8 cellular contexts compared by ENCODE assay signal in genomic region chr19:19185853-19186728, GRCh38. TPM values are rescaled to one million over a fixed set of nuclear protein-coding genes. Genes with fewer than 3 reads are reported as not detected.
A peak's percentile ranks its signal among the peaks of the same experiment; 100 is the strongest.
DNase-seq lines count a peak whose midpoint lies in the region; ATAC-seq and TF ChIP-seq lines count a peak whose summit lies in the region.

No MANE protein-coding gene starts in this region.

- WGBS in right cardiac atrium = 62% methylated on average over 9 of the region's 9 CpGs

- H3K27me3 Mint-ChIP-seq in activated T-helper 2 cell treated with anti-CD3 and anti-CD28 coated beads, Interferon-gamma antibody, Interleukin-2, Interleukin-4, amounts not matched to agents 10 μg/mL and 5 μg/mL and 100 μg/mL, durations not matched to agents 14 hours and 24 hours and 36 hours (ENCODE audit: low read depth) = no peaks in the 10 kb centered on the region

- H3K4me1 ChIP-seq in BE2C (no peaks in the 10 kb centered on the region), right cardiac atrium (ENCODE audit: control insufficient read depth, insufficient read depth, low read length) (peaks cover 2% of the 10 kb centered on the region)

- H3K9me3 ChIP-seq in BE2C = no peaks in the 10 kb centered on the region
- H3K9me3 ChIP-seq in right cardiac atrium (ENCODE audit: control insufficient read depth, low read length) = no peaks in the 10 kb centered on the region

- H3K9me3 Mint-ChIP-seq in activated T-helper 2 cell treated with anti-CD3 and anti-CD28 coated beads, Interferon-gamma antibody, Interleukin-2, Interleukin-4, amounts not matched to agents 10 μg/mL and 5 μg/mL and 100 μg/mL, durations not matched to agents 14 hours and 24 hours and 36 hours = peaks cover 7% of the 10 kb centered on the region

- no peak overlapping the region for H3K27ac ChIP-seq in right cardiac atrium (ENCODE audit: low read length)

- ATAC-seq in right cardiac atrium (peak; percentile 57 to 59), HG03097 (IDR thresholded peaks at IDR 0.05; ENCODE audit: low FRiP score, unreplicated experiment) (no peak), GM18520 (IDR thresholded peaks at IDR 0.05; ENCODE audit: unreplicated experiment) (no peak)

- TF ChIP-seq CTCF in BE2C (IDR thresholded peaks at IDR 0.05; ENCODE audit: low read depth, low read length) = peak; percentile 80

- intact Hi-C loops in activated T-helper 2 cell treated with anti-CD3 and anti-CD28 coated beads, Interferon-gamma antibody, Interleukin-2, Interleukin-4, amounts not matched to agents 10 μg/mL and 5 μg/mL and 100 μg/mL, durations not matched to agents 14 hours and 24 hours and 36 hours (cut with micrococcal nuclease) = no loop called here
- intact Hi-C loops in right cardiac atrium (cut with DNase I) = no loop called here

- no peak overlapping the region for H3K4me3 Mint-ChIP-seq in activated T-helper 2 cell treated with anti-CD3 and anti-CD28 coated beads, Interferon-gamma antibody, Interleukin-2, Interleukin-4, amounts not matched to agents 10 μg/mL and 5 μg/mL and 100 μg/mL, durations not matched to agents 14 hours and 24 hours and 36 hours (ENCODE audit: low read depth)

- peaks cover 55% of the 10 kb centered on the region for H3K36me3 Mint-ChIP-seq in activated T-helper 2 cell treated with anti-CD3 and anti-CD28 coated beads, Interferon-gamma antibody, Interleukin-2, Interleukin-4, amounts not matched to agents 10 μg/mL and 5 μg/mL and 100 μg/mL, durations not matched to agents 14 hours and 24 hours and 36 hours (ENCODE audit: low read depth)

- DNase-seq in BE2C (peak; percentile 73), HCEC 1CT (peak; percentile 44), RPMI8226 (peak; percentile 74), right cardiac atrium (no peak)
- peak; percentile 42 for DNase-seq in activated T-helper 2 cell treated with anti-CD3 and anti-CD28 coated beads, Interferon-gamma antibody, Interleukin-2, Interleukin-4, amounts not matched to agents 10 μg/mL and 5 μg/mL and 100 μg/mL, durations not matched to agents 14 hours and 24 hours and 36 hours (ENCODE audit: low spot score)
- DNase-seq in stimulated activated CD4-positive, alpha-beta T cell treated with anti-CD3 and anti-CD28 coated beads, Interleukin-4, amount 100 ng/mL, for 1 hour = peak; percentile 56

- peaks cover 13% of the 10 kb centered on the region for H3K4me1 Mint-ChIP-seq in activated T-helper 2 cell treated with anti-CD3 and anti-CD28 coated beads, Interferon-gamma antibody, Interleukin-2, Interleukin-4, amounts not matched to agents 10 μg/mL and 5 μg/mL and 100 μg/mL, durations not matched to agents 14 hours and 24 hours and 36 hours (ENCODE audit: low read depth)

- H3K4me3 ChIP-seq in BE2C (ENCODE audit: low read depth, low read length) = no peak overlapping the region
- H3K4me3 ChIP-seq in right cardiac atrium (ENCODE audit: low read length) = no peak overlapping the region

- peak overlapping the region; percentile 4 for H3K27ac Mint-ChIP-seq in activated T-helper 2 cell treated with anti-CD3 and anti-CD28 coated beads, Interferon-gamma antibody, Interleukin-2, Interleukin-4, amounts not matched to agents 10 μg/mL and 5 μg/mL and 100 μg/mL, durations not matched to agents 14 hours and 24 hours and 36 hours

- H3K36me3 ChIP-seq in BE2C = no peaks in the 10 kb centered on the region; the same call in 1 of the 2 replicates

- H3K27me3 ChIP-seq in BE2C (no peaks in the 10 kb centered on the region), right cardiac atrium (ENCODE audit: control insufficient read depth, insufficient read depth) (no peaks in the 10 kb centered on the region)

RNA-seq across cellular contexts. Expression of gene BORCS8, which starts 5.9 kb away (rescaled TPM):
- 139 TPM for polyA plus RNA-seq in BE2C (2012; ENCODE audit: insufficient read depth, insufficient read length, low read depth)
- 28.8 and 33.2 TPM in 2 replicates for total RNA-seq in activated T-helper 2 cell treated with anti-CD3 and anti-CD28 coated beads, Interferon-gamma antibody, Interleukin-2, Interleukin-4, amounts not matched to agents 10 μg/mL and 5 μg/mL and 100 μg/mL, durations not matched to agents 14 hours and 24 hours and 36 hours
- 10 to 100 TPM; 27.5 to 33.2 (median 31.3) TPM for total RNA-seq in right cardiac atrium
- polyA plus RNA-seq in right cardiac atrium = 30.3 TPM

RNA-seq across cellular contexts. Expression of gene RFXANK, which starts 6.0 kb away (rescaled TPM):
- 90.7 TPM for polyA plus RNA-seq in BE2C (2012; ENCODE audit: insufficient read depth, insufficient read length, low read depth)
- total RNA-seq in activated T-helper 2 cell treated with anti-CD3 and anti-CD28 coated beads, Interferon-gamma antibody, Interleukin-2, Interleukin-4, amounts not matched to agents 10 μg/mL and 5 μg/mL and 100 μg/mL, durations not matched to agents 14 hours and 24 hours and 36 hours = 105 and 112 TPM in 2 replicates
- 10 to 100 TPM; 35.2 to 46.1 (median 44.7) TPM for total RNA-seq in right cardiac atrium
- 55.0 TPM for polyA plus RNA-seq in right cardiac atrium

RNA-seq across cellular contexts. Expression of gene MEF2B, which starts 16.0 kb away (rescaled TPM):
- polyA plus RNA-seq in BE2C (2012; ENCODE audit: insufficient read depth, insufficient read length, low read depth) = not detected
- total RNA-seq in activated T-helper 2 cell treated with anti-CD3 and anti-CD28 coated beads, Interferon-gamma antibody, Interleukin-2, Interleukin-4, amounts not matched to agents 10 μg/mL and 5 μg/mL and 100 μg/mL, durations not matched to agents 14 hours and 24 hours and 36 hours = 2.7 and 3.0 TPM in 2 replicates
- total RNA-seq in right cardiac atrium = 1 to 10 TPM in 1 of 4 donors, under 1 TPM in 3; 0.42 to 1.1 (median 0.47) TPM
- polyA plus RNA-seq in right cardiac atrium = 0.23 TPM

RNA-seq across cellular contexts. Expression of gene NR2C2AP, which starts 17.1 kb away (rescaled TPM):
- 41.1 TPM for polyA plus RNA-seq in BE2C (2012; ENCODE audit: insufficient read depth, insufficient read length, low read depth)
- total RNA-seq in activated T-helper 2 cell treated with anti-CD3 and anti-CD28 coated beads, Interferon-gamma antibody, Interleukin-2, Interleukin-4, amounts not matched to agents 10 μg/mL and 5 μg/mL and 100 μg/mL, durations not matched to agents 14 hours and 24 hours and 36 hours = 32.5 and 37.0 TPM in 2 replicates
- total RNA-seq in right cardiac atrium = 1 to 10 TPM; 6.4 to 10.0 (median 6.7) TPM
- 8.1 TPM for polyA plus RNA-seq in right cardiac atrium

RNA-seq across cellular contexts. Expression of gene NCAN, which starts 25.7 kb away (rescaled TPM):
- polyA plus RNA-seq in BE2C (2012; ENCODE audit: insufficient read depth, insufficient read length, low read depth) = 0.06 TPM
- 0.23 TPM in 1 of 2 replicates, not detected in the other for total RNA-seq in activated T-helper 2 cell treated with anti-CD3 and anti-CD28 coated beads, Interferon-gamma antibody, Interleukin-2, Interleukin-4, amounts not matched to agents 10 μg/mL and 5 μg/mL and 100 μg/mL, durations not matched to agents 14 hours and 24 hours and 36 hours
- not detected for total RNA-seq in right cardiac atrium
- not detected for polyA plus RNA-seq in right cardiac atrium

Comparison
In these comparisons a context has a peak if more than half of its experiments do, and no peak if none do; other contexts are left out.
1. DNase-seq: peak in BE2C (single experiment), HCEC 1CT (single experiment), RPMI8226 (single experiment), activated T-helper 2 cell treated with anti-CD3 and anti-CD28 coated beads, Interferon-gamma antibody, Interleukin-2, Interleukin-4, amounts not matched to agents 10 μg/mL and 5 μg/mL and 100 μg/mL, durations not matched to agents 14 hours and 24 hours and 36 hours (single experiment) and stimulated activated CD4-positive, alpha-beta T cell treated with anti-CD3 and anti-CD28 coated beads, Interleukin-4, amount 100 ng/mL, for 1 hour (single experiment); none in right cardiac atrium (0 of 3).
2. ATAC-seq: peak in right cardiac atrium (2 of 2); none in HG03097 (single experiment) and GM18520 (single experiment).